In the genomic region with DNA sequence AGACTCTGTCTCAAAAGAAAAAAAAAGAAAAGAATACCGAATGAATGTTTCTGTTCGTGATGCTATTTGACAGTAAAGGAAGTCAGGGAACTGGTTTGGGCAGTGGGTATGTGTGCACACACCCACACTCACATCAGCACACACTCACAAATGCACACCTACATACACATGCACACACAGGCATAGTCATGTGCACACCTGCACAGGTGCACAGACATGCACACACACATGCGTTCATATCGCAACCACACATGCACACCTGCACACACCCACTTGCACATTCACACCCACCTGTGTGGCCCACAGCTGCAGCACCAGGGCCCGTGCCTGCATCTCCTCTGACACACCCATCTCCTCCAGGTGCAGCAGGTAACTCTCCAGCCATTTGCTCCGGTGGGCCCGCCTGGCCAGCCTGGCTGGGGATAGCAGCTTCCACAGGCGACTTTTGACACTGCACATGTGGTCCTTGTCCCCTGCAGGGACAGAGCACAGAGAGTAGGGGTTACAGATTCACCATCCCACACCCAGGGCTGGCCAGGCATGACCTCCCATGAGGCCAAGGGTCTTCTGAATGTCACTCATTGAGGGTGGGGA, we compare ENCODE assay signal across 1 cellular context.
TF ChIP-seq lines count a peak whose summit lies in the region.

No MANE protein-coding gene starts in this region.

TF ChIP-seq in HEK293, 187 proteins besides CTCF, POLR2A, EP300 and RAD21 (continued from another document):
- TF ChIP-seq ZNF518A (tag by site-specific recombination; conservative IDR thresholded peaks at IDR 0.05; ENCODE audit: low read depth) (no peak), SETDB1 (IDR thresholded peaks at IDR 0.05; ENCODE audit: insufficient read length, low read length) (no peak)
